ENCODE assay signal across 10 cellular contexts in genomic region chr2:237440819-237441281, GRCh38. TPM values are rescaled to one million over a fixed set of nuclear protein-coding genes. Genes with fewer than 3 reads are reported as not detected.
A peak's percentile ranks its signal among the peaks of the same experiment; 100 is the strongest.
DNase-seq lines count a peak whose midpoint lies in the region; ATAC-seq, FAIRE-seq and TF ChIP-seq lines count a peak whose summit lies in the region.
"Had no signal": no experiment of that assay in that cellular context is flagged by ENCODE, and none has a peak within 500 bp of the region (broad histone marks: within the 10 kb centered on the region; RNA-seq: fewer than 3 reads in every experiment).

No MANE protein-coding gene starts in this region.

- no peak overlapping the region for H3K4me3 Mint-ChIP-seq in osteocyte (ENCODE audit: unreplicated experiment)

- peaks cover 21% of the 10 kb centered on the region for H3K4me1 ChIP-seq in ACC112 (ENCODE audit: control insufficient read depth, insufficient read depth, low read length, unreplicated experiment)
- no peaks in the 10 kb centered on the region for H3K4me1 ChIP-seq in kidney (ENCODE audit: control insufficient read depth in 1 of 2, insufficient read depth in 1 of 2, low read depth in 1 of 2, low read length in 2 of 2)

- intact Hi-C loops in kidney (cut with DNase I) = no loop called here
- intact Hi-C loops in Right ventricle myocardium superior (cut with DNase I) = no loop called here

- no peak for ATAC-seq in Right ventricle myocardium superior (ENCODE audit: poor library complexity)

- H3K36me3 Mint-ChIP-seq in osteocyte (ENCODE audit: unreplicated experiment) = no peaks in the 10 kb centered on the region

- no peaks in the 10 kb centered on the region for H3K9me3 Mint-ChIP-seq in osteocyte (ENCODE audit: unreplicated experiment)

- DNase-seq in GM20000 (ENCODE audit: low spot score) = peak; percentile 33
- peak; percentile 40 for DNase-seq in activated T-helper 9 cell treated with anti-CD3 and anti-CD28 coated beads, Interleukin-2, amount 50 U/mL, for 16 hours (ENCODE audit: low read depth)
- no peak for DNase-seq in osteocyte (ENCODE audit: extremely low spot score, unreplicated experiment)
- DNase-seq in kidney = no peak
- DNase-seq in DMS153 (lab: John Stamatoyannopoulos, UW) = no peak
- DNase-seq in Right ventricle myocardium superior = no peak
- no peak for DNase-seq in MV-4-11 (lab: John Stamatoyannopoulos, UW)
- DNase-seq: dermis blood vessel endothelial cell, NCI-H1694 had no signal

- peak overlapping the region; percentile 52 for H3K27ac Mint-ChIP-seq in osteocyte (ENCODE audit: unreplicated experiment)

- H3K27me3 ChIP-seq in ACC112 (ENCODE audit: insufficient read depth, low read length) = no peaks in the 10 kb centered on the region

- no peak for FAIRE-seq in kidney (lab: Jason Lieb, UNC)

- peaks cover 42% of the 10 kb centered on the region for H3K4me1 Mint-ChIP-seq in osteocyte (ENCODE audit: unreplicated experiment)

- no peaks in the 10 kb centered on the region for H3K79me2 ChIP-seq in ACC112 (ENCODE audit: control insufficient read depth, insufficient read depth, low read length, unreplicated experiment)

- H3K4me3 ChIP-seq in ACC112 (ENCODE audit: low read depth, low read length) (no peak overlapping the region), kidney (ENCODE audit: low read length in 2 of 2) (no peak overlapping the region)

- no peaks in the 10 kb centered on the region for H3K9me3 ChIP-seq in kidney (ENCODE audit: control insufficient read depth in 1 of 2, low read length in 2 of 2)

- peak overlapping the region; percentile 14 for H2AFZ ChIP-seq in ACC112 (ENCODE audit: low read length, unreplicated experiment)

- no peaks in the 10 kb centered on the region for H3K27me3 Mint-ChIP-seq in osteocyte (ENCODE audit: unreplicated experiment)

- H3K9ac ChIP-seq in kidney (ENCODE audit: low read length in 2 of 2) = no peak overlapping the region

- peak overlapping the region; percentile 71 for H3K27ac ChIP-seq in ACC112 (ENCODE audit: low read depth, low read length)
- H3K27ac ChIP-seq in kidney (ENCODE audit: low read depth in 2 of 2, low read length in 2 of 2) = no peak overlapping the region

- H3K36me3 ChIP-seq in ACC112 (ENCODE audit: insufficient read depth, low read length) (no peaks in the 10 kb centered on the region), kidney (ENCODE audit: control insufficient read depth in 1 of 2, insufficient read depth in 2 of 2, low read length in 2 of 2) (no peaks in the 10 kb centered on the region)

- TF ChIP-seq CTCF in GM20000 (IDR thresholded peaks at IDR 0.05; ENCODE audit: extremely low read depth, missing control alignments) (no peak), osteocyte (IDR thresholded peaks at IDR 0.05) (no peak), kidney (IDR thresholded peaks at IDR 0.05; ENCODE audit: borderline replicate concordance, extremely low read depth, insufficient read depth) (no peak)

RNA-seq across cellular contexts. Expression of gene COL6A3, which starts 26.9 kb away (rescaled TPM):
- total RNA-seq in osteocyte (143 and 159 TPM in 2 replicates), kidney (59.5 TPM), Right ventricle myocardium superior (64.9 TPM)
- polyA plus RNA-seq in kidney (ENCODE audit: insufficient read depth, low read depth, low replicate concordance) = 3.8 TPM

RNA-seq across cellular contexts. Expression of gene MLPH, which starts 46.2 kb away (rescaled TPM):
- 21.0 and 22.5 TPM in 2 replicates for total RNA-seq in osteocyte
- total RNA-seq in kidney = 9.6 TPM
- 4.6 TPM for polyA plus RNA-seq in kidney (ENCODE audit: insufficient read depth, low read depth, low replicate concordance)
- 80.9 TPM for total RNA-seq in Right ventricle myocardium superior

Comparison
In these comparisons a context has a peak if more than half of its experiments do, and no peak if none do; other contexts are left out.
1. DNase-seq: peak in GM20000 (single experiment) and activated T-helper 9 cell treated with anti-CD3 and anti-CD28 coated beads, Interleukin-2, amount 50 U/mL, for 16 hours (single experiment); none in osteocyte (single experiment), kidney (single experiment), DMS153 (single experiment), Right ventricle myocardium superior (single experiment) and MV-4-11 (single experiment).